1 cellular context compared by ENCODE assay signal in the genomic region with DNA sequence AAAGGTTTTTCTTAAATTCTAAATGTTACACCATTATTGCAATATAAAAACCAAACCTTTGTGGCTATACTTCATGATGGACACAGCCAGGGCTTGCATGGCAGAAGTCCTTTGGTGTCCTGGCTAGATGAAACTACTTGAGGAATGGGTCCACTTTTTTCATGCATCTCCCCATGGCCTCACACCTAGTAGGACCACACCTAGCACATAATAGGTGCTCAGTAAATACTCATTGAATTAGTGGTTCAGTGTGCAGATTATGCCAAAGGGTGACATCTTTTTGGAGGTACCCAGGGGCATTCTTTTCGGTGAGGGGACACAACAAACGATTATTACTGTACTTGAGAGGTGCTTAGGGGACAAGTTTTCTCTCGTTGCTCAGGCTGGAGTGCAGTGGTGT.
TF ChIP-seq lines count a peak whose summit lies in the region.

No MANE protein-coding gene starts in this region.

TF ChIP-seq in K562, 482 proteins besides CTCF, POLR2A, EP300 and RAD21:
- TF ChIP-seq FOSL1 (tag; conservative IDR thresholded peaks at IDR 0.05): no peak
- peak; percentile 98 for TF ChIP-seq ZKSCAN1 (IDR thresholded peaks at IDR 0.05; ENCODE audit: low read depth, low read length)
